9 cellular contexts compared by ENCODE assay signal in genomic region chr7:12831024-12831423, GRCh38.
"Had no signal": no experiment of that assay in that cellular context is flagged by ENCODE, and none has a peak within 500 bp of the region (broad histone marks: within the 10 kb centered on the region; RNA-seq: fewer than 3 reads in every experiment).

No MANE protein-coding gene starts in this region.

- H3K4me3 ChIP-seq: GM23248, HAP-1 had no signal

- ATAC-seq: HCT116 had no signal

- H3K27ac ChIP-seq: GM23248, KMS-11 had no signal

- H3K36me3 ChIP-seq: HAP-1 had no signal

- H3K4me2 ChIP-seq: KMS-11 had no signal

- FAIRE-seq: HTR-8/SVneo had no signal

- DNase-seq: GOT3, H7, HFFc6, KBM-7 had no signal

- H3K9ac ChIP-seq: GM23248, KMS-11 had no signal

- H2AFZ ChIP-seq: GM23248 had no signal

- H3K4me1 ChIP-seq: HAP-1 had no signal
